ENCODE assay signal across 35 cellular contexts in the genomic region with DNA sequence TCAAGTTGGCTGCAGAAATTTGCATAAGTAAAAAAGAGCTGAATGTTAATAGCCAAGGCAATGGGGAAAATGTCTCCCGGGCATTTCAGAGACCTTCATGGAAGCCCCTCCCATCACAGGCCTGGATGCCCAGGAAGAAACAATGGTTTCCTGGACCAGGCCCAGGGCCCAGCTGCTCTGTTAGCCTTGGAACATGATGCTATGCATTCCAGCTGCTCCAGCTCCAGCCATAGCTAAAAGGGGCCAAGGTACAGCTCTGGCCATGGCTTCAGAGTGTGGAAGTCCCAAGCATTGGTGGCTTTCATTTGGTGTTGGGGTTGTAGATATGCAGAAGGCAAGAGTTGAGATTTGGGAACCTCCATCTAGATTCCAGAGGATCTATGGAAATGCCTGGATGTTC.
"Had no signal": no experiment of that assay in that cellular context is flagged by ENCODE, and none has a peak within 500 bp of the region (broad histone marks: within the 10 kb centered on the region; RNA-seq: fewer than 3 reads in every experiment).

No MANE protein-coding gene starts in this region.

- H3K4me2 ChIP-seq: KMS-11 had no signal

- H3K4me3 ChIP-seq: MG63 had no signal

- H3K36me3 ChIP-seq: MG63 had no signal

- H3K27ac ChIP-seq: KMS-11 had no signal

- H3K9ac ChIP-seq: KMS-11 had no signal

- H3K27me3 ChIP-seq: MG63 had no signal

- DNase-seq: Karpas-422, Kasumi-1, MG63, MM.1S, MV-4-11, NCI-H1048, NCI-H1092, NCI-H1092 treated with DMSO at 0.1 percent for 48 hours, NCI-H1105, NCI-H1105 treated with DMSO at 0.1 percent for 48 hours, NCI-H1417, NCI-H1417 treated with DMSO at 0.1 percent for 48 hours, NCI-H1436, NCI-H1436 treated with DMSO at 0.1 percent for 48 hours, NCI-H146, NCI-H1694, NCI-H1694 treated with DMSO at 0.1 percent for 48 hours, NCI-H187, NCI-H187 treated with DMSO at 0.1 percent for 48 hours, NCI-H1930, NCI-H2029, NCI-H2029 treated with DMSO at 0.1 percent for 48 hours, NCI-H2081, NCI-H2081 treated with DMSO at 0.1 percent for 48 hours, NCI-H2107, NCI-H2171, NCI-H2171 treated with DMSO at 0.1 percent for 48 hours, NCI-H2227 treated with DMSO at 0.1 percent for 48 hours, NCI-H226, NCI-H345, NCI-H446, NCI-H446 treated with DMSO at 0.1 percent for 48 hours, NCI-H510A, NCI-H510A treated with DMSO at 0.1 percent for 48 hours had no signal
